In the genomic region with DNA sequence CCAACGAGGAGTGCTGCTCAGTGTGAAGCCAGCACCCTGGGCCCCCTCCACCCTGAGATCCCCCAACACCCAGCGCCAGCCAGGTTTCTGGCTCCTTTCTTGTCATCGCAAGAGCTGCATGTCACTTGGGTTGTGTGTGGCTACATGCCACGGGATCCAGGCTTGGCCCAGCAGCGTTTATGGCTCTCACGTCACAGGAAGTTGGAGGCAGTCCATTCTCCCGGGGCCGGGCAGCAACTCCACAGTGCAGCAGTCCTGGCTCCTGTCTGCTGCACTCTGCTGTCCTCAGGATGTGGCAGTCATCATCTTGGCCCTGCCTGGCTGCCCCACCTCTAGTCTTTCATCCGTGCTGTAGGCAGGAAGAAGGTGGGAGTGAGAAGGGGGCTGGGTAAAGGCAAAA, we compare ENCODE assay signal across 15 cellular contexts. TPM values are rescaled to one million over a fixed set of nuclear protein-coding genes. Genes with fewer than 3 reads are reported as not detected.
DNase-seq lines count a peak whose midpoint lies in the region; TF ChIP-seq lines count a peak whose summit lies in the region.
"Had no signal": no experiment of that assay in that cellular context is flagged by ENCODE, and none has a peak within 500 bp of the region (broad histone marks: within the 10 kb centered on the region; RNA-seq: fewer than 3 reads in every experiment).

No MANE protein-coding gene starts in this region.

- H3K27ac ChIP-seq in VCaP: peak overlapping the region; percentile 56
- no peak overlapping the region for H3K27ac ChIP-seq in osteoblast (ENCODE audit: low read depth, low read length)

- no peak overlapping the region for H3K4me3 Mint-ChIP-seq in endothelial cell (ENCODE audit: unreplicated experiment)
- H3K4me3 Mint-ChIP-seq: CD4-positive, CD25-positive, alpha-beta regulatory T cell; IgD-negative memory B cell; T-helper 2 cell treated with Interferon-gamma antibody and Interleukin-4, amounts not matched to agents 5 μg/mL and 100 μg/mL, for 36 hours had no signal

- no peaks in the 10 kb centered on the region for H3K79me2 ChIP-seq in osteoblast (ENCODE audit: insufficient read depth, low read length)

- H4K20me1 ChIP-seq in osteoblast (ENCODE audit: insufficient read depth, low read length): no peaks in the 10 kb centered on the region

- H3K4me2 ChIP-seq in osteoblast (ENCODE audit: insufficient read depth, low read length): no peak overlapping the region

- no peaks in the 10 kb centered on the region for H3K9me3 ChIP-seq in osteoblast (ENCODE audit: low read depth, low read length)

- peak; percentile 30 for DNase-seq in EL
- DNase-seq in fibroblast of peridontal ligament (ENCODE audit: extremely low read depth): peak; percentile 4
- DNase-seq in osteoblast (ENCODE audit: insufficient read length, low spot score, missing footprints): no peak
- DNase-seq in LoVo (ENCODE audit: low spot score): no peak
- DNase-seq in NCI-H524 treated with DMSO at 0.1 percent for 48 hours (lab: John Stamatoyannopoulos, UW): no peak
- no peak for DNase-seq in AML-193 (lab: John Stamatoyannopoulos, UW)
- no peak for DNase-seq in endothelial cell (ENCODE audit: low spot score)
- DNase-seq: activated CD4-positive, alpha-beta T cell treated with anti-CD3 and anti-CD28 coated beads, Interleukin-2, amount 50 U/mL, for 4 hours; activated effector memory CD4-positive, alpha-beta T cell treated with Interleukin-2 at 50 U/mL for 16 hours; CD4-positive, CD25-positive, alpha-beta regulatory T cell; central memory CD4-positive, alpha-beta T cell; islet precursor cell had no signal

- H3K27ac Mint-ChIP-seq in endothelial cell (ENCODE audit: unreplicated experiment): no peak overlapping the region
- H3K27ac Mint-ChIP-seq: CD4-positive, CD25-positive, alpha-beta regulatory T cell; T-helper 2 cell treated with Interferon-gamma antibody and Interleukin-4, amounts not matched to agents 5 μg/mL and 100 μg/mL, for 36 hours had no signal

- H2AFZ ChIP-seq in osteoblast (ENCODE audit: low read length): peak overlapping the region; percentile 42

- H3K4me3 ChIP-seq in osteoblast (ENCODE audit: insufficient read depth, low read length): no peak overlapping the region

- peaks cover 11% of the 10 kb centered on the region for H3K4me1 ChIP-seq in osteoblast (ENCODE audit: insufficient read depth, low read length)

- peaks cover 4% of the 10 kb centered on the region for H3K4me1 Mint-ChIP-seq in endothelial cell (ENCODE audit: unreplicated experiment)
- H3K4me1 Mint-ChIP-seq: CD4-positive, CD25-positive, alpha-beta regulatory T cell had no signal

- TF ChIP-seq CTCF in VCaP (conservative IDR thresholded peaks at IDR 0.05): no peak
- TF ChIP-seq CTCF in osteoblast (IDR thresholded peaks at IDR 0.05; ENCODE audit: extremely low read depth, low read depth, low read length): no peak
- no peak for TF ChIP-seq CTCF in endothelial cell (IDR thresholded peaks at IDR 0.05; ENCODE audit: unreplicated experiment)

- H3K36me3 ChIP-seq in osteoblast (ENCODE audit: insufficient read depth, low read length): no peaks in the 10 kb centered on the region

- peaks cover 9% of the 10 kb centered on the region for H3K27me3 Mint-ChIP-seq in endothelial cell (ENCODE audit: unreplicated experiment)
- H3K27me3 Mint-ChIP-seq: CD4-positive, CD25-positive, alpha-beta regulatory T cell; IgD-negative memory B cell had no signal

- H3K9me3 Mint-ChIP-seq in endothelial cell (ENCODE audit: unreplicated experiment): no peaks in the 10 kb centered on the region
- H3K9me3 Mint-ChIP-seq: CD4-positive, CD25-positive, alpha-beta regulatory T cell; T-helper 2 cell treated with Interferon-gamma antibody and Interleukin-4, amounts not matched to agents 5 μg/mL and 100 μg/mL, for 36 hours had no signal

- H3K27me3 ChIP-seq in osteoblast (ENCODE audit: insufficient read depth, low read length): no peaks in the 10 kb centered on the region

- peaks cover 8% of the 10 kb centered on the region for H3K36me3 Mint-ChIP-seq in endothelial cell (ENCODE audit: low read depth, unreplicated experiment)
- H3K36me3 Mint-ChIP-seq: CD4-positive, CD25-positive, alpha-beta regulatory T cell had no signal

RNA-seq across cellular contexts. Expression of gene TMEM132B, which starts 42.7 kb away (rescaled TPM):
- total RNA-seq in osteoblast: 0.72 and 1.5 TPM in 2 replicates
- 2.2 TPM for total RNA-seq in endothelial cell (ENCODE audit: unreplicated experiment)
- total RNA-seq: CD4-positive, CD25-positive, alpha-beta regulatory T cell had no signal

Comparison
In these comparisons a context has a peak if more than half of its experiments do, and no peak if none do; other contexts are left out.
1. DNase-seq: peak in EL (single experiment) and fibroblast of peridontal ligament (single experiment); none in osteoblast (single experiment), LoVo (single experiment), NCI-H524 treated with DMSO at 0.1 percent for 48 hours (single experiment), AML-193 (0 of 2) and endothelial cell (single experiment).